In genomic region chr12:68831272-68831671, GRCh38 we compare ENCODE assay signal across 1 cellular context.
TF ChIP-seq lines count a peak whose summit lies in the region.

No MANE protein-coding gene starts in this region.

TF ChIP-seq in K562, 482 proteins besides CTCF, POLR2A, EP300 and RAD21:
- TF ChIP-seq JUND (IDR thresholded peaks at IDR 0.05; ENCODE audit: borderline replicate concordance, low read depth, low read length) (no peak), JUND (tag; IDR thresholded peaks at IDR 0.05; ENCODE audit: borderline replicate concordance, low read depth, low read length) (no peak), PKNOX1 (IDR thresholded peaks at IDR 0.05) (peak; percentile 19; the same call in 1 of the 2 replicates)
